In the genomic region with DNA sequence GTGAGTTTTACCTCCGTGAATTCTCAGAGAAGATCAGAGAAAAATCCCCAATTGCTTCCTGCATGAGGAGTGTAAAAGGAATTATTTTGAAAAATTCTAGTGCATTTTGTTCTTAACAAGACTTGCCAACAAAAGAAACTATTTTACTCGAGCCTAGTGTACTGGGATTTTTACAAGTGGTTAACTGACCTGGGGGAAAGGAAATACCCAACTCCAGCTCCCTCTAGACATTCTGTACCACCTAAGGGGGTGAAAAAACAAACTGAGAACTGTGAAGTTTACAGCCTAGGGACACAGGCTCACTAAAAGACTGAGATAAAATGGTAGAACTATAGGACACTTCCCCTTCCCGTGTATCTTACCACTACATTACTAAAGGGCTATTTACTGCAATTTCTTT, we compare ENCODE assay signal across 16 cellular contexts. TPM values are rescaled to one million over a fixed set of nuclear protein-coding genes. Genes with fewer than 3 reads are reported as not detected.
DNase-seq lines count a peak whose midpoint lies in the region; TF ChIP-seq lines count a peak whose summit lies in the region.
"Had no signal": no experiment of that assay in that cellular context is flagged by ENCODE, and none has a peak within 500 bp of the region (broad histone marks: within the 10 kb centered on the region; RNA-seq: fewer than 3 reads in every experiment).

No MANE protein-coding gene starts in this region.

- H3K4me3 ChIP-seq in Caco-2 (ENCODE audit: low read depth, low read length): no peak overlapping the region
- peak overlapping the region; percentile 61 for H3K4me3 ChIP-seq in SK-N-MC
- H3K4me3 ChIP-seq in foreskin fibroblast (ENCODE audit: low read depth in 1 of 2, low read length in 2 of 2): peak overlapping the region; percentile 98 to 99
- H3K4me3 ChIP-seq in rectal smooth muscle tissue (ENCODE audit: low read length): no peak overlapping the region

- H3K36me3 ChIP-seq in Caco-2 (ENCODE audit: control insufficient read depth, insufficient read depth, low read length) (no peaks in the 10 kb centered on the region), SK-N-MC (ENCODE audit: insufficient read depth, low read length) (no peaks in the 10 kb centered on the region), rectal smooth muscle tissue (ENCODE audit: control insufficient read depth, insufficient read depth, low read length) (no peaks in the 10 kb centered on the region)
- H3K36me3 ChIP-seq: WERI-Rb-1 had no signal

- TF ChIP-seq CTCF in Caco-2 (IDR thresholded peaks at IDR 0.05; ENCODE audit: insufficient read depth in 1 of 2, low read depth in 1 of 2, low read length in 1 of 2, severe bottlenecking in 1 of 2, unreplicated experiment in 1 of 2) (no peak), foreskin fibroblast (IDR thresholded peaks at IDR 0.05; ENCODE audit: low read depth, low read length) (no peak)

- peaks cover 4% of the 10 kb centered on the region for H3K36me3 Mint-ChIP-seq in Caco-2 (ENCODE audit: insufficient read depth, unreplicated experiment)
- H3K36me3 Mint-ChIP-seq: CD4-positive, CD25-positive, alpha-beta regulatory T cell had no signal

- CTCF ChIA-PET in Caco-2 (lab: Charles Lee): no interaction called here

- peak overlapping the region; percentile 73 for H3K27ac ChIP-seq in SK-N-MC
- peak overlapping the region; percentile 64 for H3K27ac ChIP-seq in rectal smooth muscle tissue (ENCODE audit: low read depth, low read length)
- H3K27ac ChIP-seq: WERI-Rb-1 had no signal

- no peaks in the 10 kb centered on the region for H3K27me3 Mint-ChIP-seq in Caco-2 (ENCODE audit: insufficient read depth, unreplicated experiment)
- H3K27me3 Mint-ChIP-seq: CD4-positive, CD25-positive, alpha-beta regulatory T cell had no signal

- POLR2A ChIA-PET in Caco-2 (lab: Charles Lee): no interaction called here

- H3K27me3 ChIP-seq in Caco-2 (replicated peaks; ENCODE audit: control insufficient read depth, insufficient read depth, low read length) (no peaks in the 10 kb centered on the region), rectal smooth muscle tissue (ENCODE audit: control insufficient read depth, insufficient read depth, low read length) (no peaks in the 10 kb centered on the region)

- no TSS peak for BruUV-seq in Caco-2 (replicated peaks; lab: Mats Ljungman, UMichigan)

- peak overlapping the region; percentile 98 for H3K27ac Mint-ChIP-seq in Caco-2 (ENCODE audit: unreplicated experiment)

- peak overlapping the region; percentile 98 for H3K4me3 Mint-ChIP-seq in Caco-2 (ENCODE audit: unreplicated experiment)

- DNase-seq in Caco-2 (no peak), SK-N-MC (ENCODE audit: low read depth, low spot score) (no peak), foreskin fibroblast (no peak), GM19238 (ENCODE audit: insufficient read length, low spot score) (no peak), superior temporal gyrus (ENCODE audit: extremely low spot score) (no peak), NCI-H1092 treated with DMSO at 0.1 percent for 48 hours (lab: John Stamatoyannopoulos, UW) (no peak), NCI-H1105 (lab: John Stamatoyannopoulos, UW) (no peak)
- DNase-seq: activated T-cell treated with anti-CD3 and anti-CD28 coated beads, Interleukin-2, amount 50 U/mL, for 48 hours; CD4-positive, CD25-positive, alpha-beta regulatory T cell; NCI-H1417; NCI-H524 treated with DMSO at 0.1 percent for 48 hours; stimulated activated CD8-positive, alpha-beta memory T cell treated with anti-CD3 and anti-CD28 coated beads, Interleukin-4, amount 100 ng/mL, for 48 hours; WERI-Rb-1 had no signal

- peaks cover 12% of the 10 kb centered on the region for H3K4me1 ChIP-seq in Caco-2
- peaks cover 3% of the 10 kb centered on the region for H3K4me1 ChIP-seq in rectal smooth muscle tissue (ENCODE audit: control insufficient read depth, insufficient read depth, low read length)

- H3K9ac ChIP-seq in SK-N-MC (ENCODE audit: insufficient read length): peak overlapping the region; percentile 28
- no peak overlapping the region for H3K9ac ChIP-seq in rectal smooth muscle tissue (ENCODE audit: low read length)

- no peaks in the 10 kb centered on the region for H3K9me3 Mint-ChIP-seq in Caco-2 (ENCODE audit: unreplicated experiment)

- intact Hi-C loops in Caco-2 (cut with micrococcal nuclease; ENCODE audit: unreplicated experiment): no loop called here

- H3K9me3 ChIP-seq in Caco-2 (no peaks in the 10 kb centered on the region), SK-N-MC (ENCODE audit: low read depth, low read length) (no peaks in the 10 kb centered on the region)

- H3K4me1 Mint-ChIP-seq in Caco-2 (ENCODE audit: low read depth, unreplicated experiment): peaks cover 27% of the 10 kb centered on the region

RNA-seq across cellular contexts. Expression of gene ADH5, which starts 2.6 kb away (rescaled TPM):
- 144 and 161 TPM in 2 replicates for total RNA-seq in Caco-2 (2022)

RNA-seq across cellular contexts. Expression of gene ADH4, which starts 52.9 kb away (rescaled TPM):
- 2.2 and 2.5 TPM in 2 replicates for total RNA-seq in Caco-2 (2022)
- total RNA-seq: cardiac septum; CD4-positive, CD25-positive, alpha-beta regulatory T cell; epithelial cell of proximal tubule had no signal

Comparison
In these comparisons a context has a peak if more than half of its experiments do, and no peak if none do; other contexts are left out.
1. H3K4me3 ChIP-seq: peak in SK-N-MC (single experiment) and foreskin fibroblast (2 of 2); none in Caco-2 (single experiment) and rectal smooth muscle tissue (single experiment).